In genomic region chr3:183211390-183211789, GRCh38 we compare ENCODE assay signal across 14 cellular contexts. TPM values are rescaled to one million over a fixed set of nuclear protein-coding genes. Genes with fewer than 3 reads are reported as not detected.
DNase-seq lines count a peak whose midpoint lies in the region; ATAC-seq and TF ChIP-seq lines count a peak whose summit lies in the region.
"Had no signal": no experiment of that assay in that cellular context is flagged by ENCODE, and none has a peak within 500 bp of the region (broad histone marks: within the 10 kb centered on the region; RNA-seq: fewer than 3 reads in every experiment).

No MANE protein-coding gene starts in this region.

- no peak overlapping the region for H4K8ac ChIP-seq in mesenchymal stem cell (ENCODE audit: low read length)

- TF ChIP-seq CTCF in gastroesophageal sphincter (IDR thresholded peaks at IDR 0.05) (no peak), upper lobe of left lung (IDR thresholded peaks at IDR 0.05) (no peak), MCF 10A (IDR thresholded peaks at IDR 0.05; ENCODE audit: unreplicated experiment) (no peak)

- CTCF ChIA-PET in activated CD4-positive, alpha-beta memory T cell treated with anti-CD3 and anti-CD28 coated beads for 36 hours (lab: Charles Lee), result no interaction called here
- CTCF ChIA-PET in activated CD4-positive, alpha-beta memory T cell treated with anti-CD3 and anti-CD28 coated beads, Interleukin-2, amount 10 ng/mL, durations not matched to agents 7 days and 5 days (lab: Charles Lee), result no interaction called here
- CTCF ChIA-PET in MCF 10A (lab: Yijun Ruan, JAX), result no interaction called here

- no peak overlapping the region for H2AK5ac ChIP-seq in mesenchymal stem cell (ENCODE audit: low read length, severe bottlenecking)

- POLR2A ChIA-PET in activated CD4-positive, alpha-beta memory T cell treated with anti-CD3 and anti-CD28 coated beads for 36 hours (lab: Charles Lee), result no interaction called here
- POLR2A ChIA-PET in activated CD4-positive, alpha-beta memory T cell treated with anti-CD3 and anti-CD28 coated beads, Interleukin-2, amount 10 ng/mL, durations not matched to agents 7 days and 5 days (lab: Charles Lee), result no interaction called here
- POLR2A ChIA-PET in MCF 10A (lab: Yijun Ruan, JAX), result no interaction called here

- DNase-seq in activated CD4-positive, alpha-beta memory T cell treated with anti-CD3 and anti-CD28 coated beads for 36 hours, result no peak
- DNase-seq in activated CD4-positive, alpha-beta memory T cell treated with anti-CD3 and anti-CD28 coated beads, Interleukin-2, amount 10 ng/mL, durations not matched to agents 7 days and 5 days, result no peak
- DNase-seq in mesenchymal stem cell, result no peak
- DNase-seq in upper lobe of left lung, result peak in 1 of 2 donors; percentile 65
- DNase-seq in DMS153 treated with DMSO at 0.1 percent for 48 hours (lab: John Stamatoyannopoulos, UW; ENCODE audit: unreplicated experiment), result no peak
- no peak for DNase-seq in MCF 10A (ENCODE audit: unreplicated experiment)
- DNase-seq: activated effector memory CD4-positive, alpha-beta T cell treated with anti-CD3 and anti-CD28 coated beads, Interleukin-2, amount 50 U/mL, for 16 hours; NCI-H1092; NCI-H226; T-helper 1 cell; testis had no signal

- no peak overlapping the region for H2AFZ ChIP-seq in mesenchymal stem cell (ENCODE audit: low read depth, low read length)

- H3K4me3 ChIP-seq in gastroesophageal sphincter (no peak overlapping the region), mesenchymal stem cell (ENCODE audit: insufficient read depth in 1 of 2, low read depth in 1 of 2, low read length in 2 of 2) (no peak overlapping the region), upper lobe of left lung (peak overlapping the region in 1 of 4 donors; percentile 3)
- H3K4me3 ChIP-seq: testis had no signal

- peak overlapping the region; percentile 67 for H3K27ac Mint-ChIP-seq in activated CD4-positive, alpha-beta memory T cell treated with anti-CD3 and anti-CD28 coated beads for 36 hours
- no peak overlapping the region for H3K27ac Mint-ChIP-seq in activated CD4-positive, alpha-beta memory T cell treated with anti-CD3 and anti-CD28 coated beads, Interleukin-2, amount 10 ng/mL, durations not matched to agents 7 days and 5 days
- H3K27ac Mint-ChIP-seq in MCF 10A (ENCODE audit: low read depth, unreplicated experiment), result no peak overlapping the region

- H3K14ac ChIP-seq in mesenchymal stem cell (ENCODE audit: low read length in 2 of 2), result no peak overlapping the region

- intact Hi-C loops in activated CD4-positive, alpha-beta memory T cell treated with anti-CD3 and anti-CD28 coated beads for 36 hours (cut with micrococcal nuclease), result loop anchor here (1.0 to 2.0 kb wide), 4 partner anchors 9 to 75 kb away; no protein-coding TSS in a partner anchor
- intact Hi-C loops in MCF 10A (cut with micrococcal nuclease), result no loop called here

- H3K27me3 ChIP-seq in gastroesophageal sphincter, result no peaks in the 10 kb centered on the region
- H3K27me3 ChIP-seq in mesenchymal stem cell (ENCODE audit: control insufficient read depth in 1 of 2, insufficient read depth in 1 of 2, low read length in 2 of 2), result peaks cover 0 to 22% of the 10 kb centered on the region in 2 experiments
- no peaks in the 10 kb centered on the region for H3K27me3 ChIP-seq in upper lobe of left lung
- H3K27me3 ChIP-seq: testis had no signal

- ATAC-seq in gastroesophageal sphincter (peak; percentile 80), upper lobe of left lung (ENCODE audit: low FRiP score in 2 of 2) (peak; percentile 66 to 91), HG03432 (IDR thresholded peaks at IDR 0.05; ENCODE audit: unreplicated experiment) (no peak)

- H3K4me1 Mint-ChIP-seq in activated CD4-positive, alpha-beta memory T cell treated with anti-CD3 and anti-CD28 coated beads for 36 hours (ENCODE audit: low read depth), result peaks cover 46% of the 10 kb centered on the region
- peaks cover 6% of the 10 kb centered on the region for H3K4me1 Mint-ChIP-seq in activated CD4-positive, alpha-beta memory T cell treated with anti-CD3 and anti-CD28 coated beads, Interleukin-2, amount 10 ng/mL, durations not matched to agents 7 days and 5 days
- H3K4me1 Mint-ChIP-seq in MCF 10A (ENCODE audit: insufficient read depth, unreplicated experiment), result peaks cover 6% of the 10 kb centered on the region

- no peaks in the 10 kb centered on the region for H3K36me3 ChIP-seq in gastroesophageal sphincter
- no peaks in the 10 kb centered on the region for H3K36me3 ChIP-seq in mesenchymal stem cell (ENCODE audit: control insufficient read depth in 1 of 2, insufficient read depth in 2 of 2, low read depth in 1 of 2, low read length in 2 of 2)
- H3K36me3 ChIP-seq in upper lobe of left lung, result no peaks in the 10 kb centered on the region

- TF ChIP-seq EP300 in gastroesophageal sphincter (IDR thresholded peaks at IDR 0.05) (no peak), upper lobe of left lung (IDR thresholded peaks at IDR 0.05) (no peak)

- H3K27ac ChIP-seq in gastroesophageal sphincter, result peak overlapping the region in 1 of 4 donors; percentile 52
- H3K27ac ChIP-seq in mesenchymal stem cell (ENCODE audit: low read length, poor library complexity, severe bottlenecking), result no peak overlapping the region
- H3K27ac ChIP-seq in upper lobe of left lung, result peak overlapping the region; percentile 69 to 83 (median 79)
- H3K27ac ChIP-seq: testis had no signal

- H2BK5ac ChIP-seq in mesenchymal stem cell (ENCODE audit: low read depth, low read length, poor library complexity, severe bottlenecking), result no peak overlapping the region

- TF ChIP-seq POLR2A in gastroesophageal sphincter (IDR thresholded peaks at IDR 0.05) (no peak), upper lobe of left lung (IDR thresholded peaks at IDR 0.05) (peak in 1 of 4 donors; percentile 10)

- H3K4me2 ChIP-seq in mesenchymal stem cell (ENCODE audit: low read length, poor library complexity, severe bottlenecking), result no peak overlapping the region

- H3K27me3 Mint-ChIP-seq in activated CD4-positive, alpha-beta memory T cell treated with anti-CD3 and anti-CD28 coated beads for 36 hours, result no peaks in the 10 kb centered on the region
- no peaks in the 10 kb centered on the region for H3K27me3 Mint-ChIP-seq in activated CD4-positive, alpha-beta memory T cell treated with anti-CD3 and anti-CD28 coated beads, Interleukin-2, amount 10 ng/mL, durations not matched to agents 7 days and 5 days
- H3K27me3 Mint-ChIP-seq in MCF 10A (ENCODE audit: insufficient read depth, unreplicated experiment), result no peaks in the 10 kb centered on the region

- 78 to 87% methylated on average over 8 to 11 of the region's 11 CpGs for WGBS in gastroesophageal sphincter (ENCODE audit: low coverage in 1 of 2), 2 donors
- WGBS in mesenchymal stem cell, result 94% methylated on average over 8 of the region's 11 CpGs
- WGBS in upper lobe of left lung, 2 donors, result 47 to 57% methylated on average over 7 to 11 of the region's 11 CpGs

- H3K79me1 ChIP-seq in mesenchymal stem cell (replicated peaks; ENCODE audit: low read length, poor library complexity, severe bottlenecking), result no peaks in the 10 kb centered on the region

- H3K9me3 ChIP-seq in gastroesophageal sphincter, result no peaks in the 10 kb centered on the region
- no peaks in the 10 kb centered on the region for H3K9me3 ChIP-seq in mesenchymal stem cell (ENCODE audit: control insufficient read depth, low read length)
- no peaks in the 10 kb centered on the region for H3K9me3 ChIP-seq in upper lobe of left lung
- H3K9me3 ChIP-seq: testis had no signal

- H2BK15ac ChIP-seq in mesenchymal stem cell (ENCODE audit: low read depth, poor library complexity, severe bottlenecking), result no peak overlapping the region

- no peak overlapping the region for H2BK12ac ChIP-seq in mesenchymal stem cell (ENCODE audit: low read length in 2 of 2)

- no peak overlapping the region for H3K23ac ChIP-seq in mesenchymal stem cell (ENCODE audit: low read length in 2 of 2)

- no peak overlapping the region for H3K4me3 Mint-ChIP-seq in activated CD4-positive, alpha-beta memory T cell treated with anti-CD3 and anti-CD28 coated beads for 36 hours
- no peak overlapping the region for H3K4me3 Mint-ChIP-seq in activated CD4-positive, alpha-beta memory T cell treated with anti-CD3 and anti-CD28 coated beads, Interleukin-2, amount 10 ng/mL, durations not matched to agents 7 days and 5 days
- no peak overlapping the region for H3K4me3 Mint-ChIP-seq in MCF 10A (ENCODE audit: unreplicated experiment)

- no peak overlapping the region for H2BK120ac ChIP-seq in mesenchymal stem cell (ENCODE audit: low read depth, low read length)

- H3K36me3 Mint-ChIP-seq in activated CD4-positive, alpha-beta memory T cell treated with anti-CD3 and anti-CD28 coated beads for 36 hours, result peaks cover 28% of the 10 kb centered on the region
- peaks cover 23% of the 10 kb centered on the region for H3K36me3 Mint-ChIP-seq in activated CD4-positive, alpha-beta memory T cell treated with anti-CD3 and anti-CD28 coated beads, Interleukin-2, amount 10 ng/mL, durations not matched to agents 7 days and 5 days (ENCODE audit: low read depth)
- H3K36me3 Mint-ChIP-seq in MCF 10A (ENCODE audit: insufficient read depth, unreplicated experiment), result no peaks in the 10 kb centered on the region

- H3K9ac ChIP-seq in mesenchymal stem cell (ENCODE audit: low read length), result no peak overlapping the region

- H4K91ac ChIP-seq in mesenchymal stem cell (ENCODE audit: low read length), result peak overlapping the region; percentile 14

- no TSS peak for BruUV-seq in MCF 10A (replicated peaks; lab: Mats Ljungman, UMichigan)

- no peak overlapping the region for H3K4ac ChIP-seq in mesenchymal stem cell (ENCODE audit: low read depth in 1 of 2, low read length in 2 of 2)

- no peak overlapping the region for H3K18ac ChIP-seq in mesenchymal stem cell (ENCODE audit: low read depth in 1 of 2, low read length in 2 of 2)

- peaks cover 27% of the 10 kb centered on the region for H3K9me3 Mint-ChIP-seq in activated CD4-positive, alpha-beta memory T cell treated with anti-CD3 and anti-CD28 coated beads for 36 hours
- peaks cover 14% of the 10 kb centered on the region for H3K9me3 Mint-ChIP-seq in activated CD4-positive, alpha-beta memory T cell treated with anti-CD3 and anti-CD28 coated beads, Interleukin-2, amount 10 ng/mL, durations not matched to agents 7 days and 5 days
- no peaks in the 10 kb centered on the region for H3K9me3 Mint-ChIP-seq in MCF 10A (ENCODE audit: unreplicated experiment)

- H3K4me1 ChIP-seq in gastroesophageal sphincter (peaks cover 0 to 3% (median 0%) of the 10 kb centered on the region in 3 donors), mesenchymal stem cell (ENCODE audit: control insufficient read depth, insufficient read depth, low read depth, low read length) (no peaks in the 10 kb centered on the region), upper lobe of left lung (peaks cover 6 to 18% (median 14%) of the 10 kb centered on the region in 4 donors)
- H3K4me1 ChIP-seq: testis had no signal

RNA-seq across cellular contexts. Expression of gene B3GNT5, which starts 41.7 kb away (rescaled TPM):
- total RNA-seq in activated CD4-positive, alpha-beta memory T cell treated with anti-CD3 and anti-CD28 coated beads for 36 hours, result 10 to 100 TPM; 12.7 to 12.9 TPM
- total RNA-seq in activated CD4-positive, alpha-beta memory T cell treated with anti-CD3 and anti-CD28 coated beads, Interleukin-2, amount 10 ng/mL, durations not matched to agents 7 days and 5 days, result under 1 TPM; 0.60 to 0.78 TPM
- 1 to 10 TPM; 5.0 to 9.2 (median 6.1) TPM for total RNA-seq in gastroesophageal sphincter
- 10.6 TPM for polyA plus RNA-seq in mesenchymal stem cell (2013, experiment 1 of 2)
- 10.8 TPM for polyA plus RNA-seq in mesenchymal stem cell (2013, experiment 2 of 2)
- total RNA-seq in upper lobe of left lung, result 10 to 100 TPM; 15.7 to 44.5 (median 28.3) TPM
- 80.1 and 104 TPM in 2 replicates for total RNA-seq in MCF 10A (2022)

RNA-seq across cellular contexts. Expression of gene LAMP3, which starts 48.9 kb away (rescaled TPM):
- 1 to 10 TPM; 7.9 to 8.0 TPM for total RNA-seq in activated CD4-positive, alpha-beta memory T cell treated with anti-CD3 and anti-CD28 coated beads for 36 hours
- total RNA-seq in activated CD4-positive, alpha-beta memory T cell treated with anti-CD3 and anti-CD28 coated beads, Interleukin-2, amount 10 ng/mL, durations not matched to agents 7 days and 5 days, result 10 to 100 TPM; 13.6 to 13.8 TPM
- total RNA-seq in gastroesophageal sphincter (under 1 TPM in 1 of 4 donors, not detected in 3; 0.74 TPM), upper lobe of left lung (100 to 1,000 TPM in 5 of 6 donors, 10 to 100 TPM in 1; 98.3 to 344 (median 176) TPM), MCF 10A (2022) (3.5 and 10.8 TPM in 2 replicates)
- 0.72 TPM for polyA plus RNA-seq in mesenchymal stem cell (2013, experiment 1 of 2)
- polyA plus RNA-seq in mesenchymal stem cell (2013, experiment 2 of 2), result 0.49 TPM
- total RNA-seq: A172 had no signal
